ENCODE assay signal across 28 cellular contexts in genomic region chr2:129354662-129355061, GRCh38.
"Had no signal": no experiment of that assay in that cellular context is flagged by ENCODE, and none has a peak within 500 bp of the region (broad histone marks: within the 10 kb centered on the region; RNA-seq: fewer than 3 reads in every experiment).

No MANE protein-coding gene starts in this region.

- H3K36me3 ChIP-seq: colonic mucosa, esophagus squamous epithelium, gastrocnemius medialis, heart right ventricle, left lung, lower lobe of right lung had no signal

- ATAC-seq: effector memory CD8-positive, alpha-beta T cell; esophagus mucosa; gastrocnemius medialis; heart right ventricle; left cardiac atrium; left lung; left ventricle myocardium superior; lower lobe of right lung; naive thymus-derived CD4-positive, alpha-beta T cell had no signal

- H3K27me3 Mint-ChIP-seq: effector memory CD8-positive, alpha-beta T cell had no signal

- H3K27ac ChIP-seq: colonic mucosa, epithelial cell of prostate, esophagus squamous epithelium, gastrocnemius medialis, heart right ventricle, left lung, lower lobe of right lung had no signal

- H3K27ac Mint-ChIP-seq: dendritic cell treated with granulocyte-macrophage colony-stimulating factor and Interleukin-4, amounts not matched to agents 40 ng/mL and 50 ng/mL, for 4 days; effector memory CD8-positive, alpha-beta T cell; endodermal cell; immature natural killer cell; naive thymus-derived CD4-positive, alpha-beta T cell had no signal

- H3K36me3 Mint-ChIP-seq: immature natural killer cell; naive thymus-derived CD4-positive, alpha-beta T cell had no signal

- H3K4me1 ChIP-seq: colonic mucosa, esophagus squamous epithelium, gastrocnemius medialis, heart right ventricle, left lung, lower lobe of right lung had no signal

- H3K4me3 Mint-ChIP-seq: dendritic cell treated with granulocyte-macrophage colony-stimulating factor and Interleukin-4, amounts not matched to agents 40 ng/mL and 50 ng/mL, for 4 days; effector memory CD8-positive, alpha-beta T cell; endodermal cell; immature natural killer cell; naive thymus-derived CD4-positive, alpha-beta T cell had no signal

- DNase-seq: colonic mucosa; cortex of kidney; effector CD8-positive, alpha-beta T cell; effector memory CD8-positive, alpha-beta T cell; endodermal cell; erythroblast; esophagus squamous epithelium; foreskin fibroblast; foreskin melanocyte; gastrocnemius medialis; glutamatergic neuron; head of caudate nucleus; heart right ventricle; hypothalamus; immature natural killer cell; islet precursor cell; kidney; kidney glomerular epithelial cell; left cardiac atrium; left lung; left ventricle myocardium superior; lower lobe of right lung; mesendoderm; midbrain; naive thymus-derived CD4-positive, alpha-beta T cell had no signal

- H3K9me3 Mint-ChIP-seq: dendritic cell treated with granulocyte-macrophage colony-stimulating factor and Interleukin-4, amounts not matched to agents 40 ng/mL and 50 ng/mL, for 4 days; endodermal cell had no signal

- H3K4me1 Mint-ChIP-seq: endodermal cell; immature natural killer cell; naive thymus-derived CD4-positive, alpha-beta T cell had no signal

- H3K9me3 ChIP-seq: colonic mucosa, esophagus squamous epithelium, gastrocnemius medialis, heart right ventricle, left lung, lower lobe of right lung had no signal

- H3K27me3 ChIP-seq: colonic mucosa, esophagus squamous epithelium, gastrocnemius medialis, left lung had no signal

- H3K4me3 ChIP-seq: colonic mucosa, esophagus squamous epithelium, gastrocnemius medialis, heart right ventricle, left lung, lower lobe of right lung had no signal
